ENCODE assay signal across 9 cellular contexts in genomic region chr6:100078509-100078908, GRCh38.
DNase-seq lines count a peak whose midpoint lies in the region; TF ChIP-seq lines count a peak whose summit lies in the region.
"Had no signal": no experiment of that assay in that cellular context is flagged by ENCODE, and none has a peak within 500 bp of the region (broad histone marks: within the 10 kb centered on the region; RNA-seq: fewer than 3 reads in every experiment).

No MANE protein-coding gene starts in this region.

- H3K4me3 ChIP-seq in LNCaP clone FGC (ENCODE audit: low read depth, low read length) = no peak overlapping the region
- no peak overlapping the region for H3K4me3 ChIP-seq in endodermal cell (ENCODE audit: low read length)
- H3K4me3 ChIP-seq in skeletal muscle tissue (ENCODE audit: low read length in 3 of 3) = peak overlapping the region in 1 of 3 donors; percentile 42

- H3K9ac ChIP-seq in endodermal cell (ENCODE audit: extremely low read depth, low read length, poor library complexity, severe bottlenecking) (no peak overlapping the region), skeletal muscle tissue (ENCODE audit: low read depth in 1 of 3, low read length in 3 of 3) (peak overlapping the region in 1 of 3 donors; percentile 27)

- no peaks in the 10 kb centered on the region for H3K27me3 Mint-ChIP-seq in endodermal cell (ENCODE audit: insufficient read depth)
- H3K27me3 Mint-ChIP-seq in T-helper 2 cell treated with Interferon-gamma antibody and Interleukin-4, amounts not matched to agents 5 μg/mL and 100 μg/mL, for 36 hours (ENCODE audit: low read depth) = peaks cover 5% of the 10 kb centered on the region

- WGBS in endodermal cell (ENCODE audit: insufficient coverage in 1 of 2, insufficient read length in 1 of 2), 2 experiments = 72 to 79% methylated on average over 4 to 5 of the region's 5 CpGs

- H3K4me1 ChIP-seq in endodermal cell (ENCODE audit: control insufficient read depth, insufficient read depth, low read length) (no peaks in the 10 kb centered on the region), skeletal muscle tissue (ENCODE audit: control insufficient read depth in 3 of 3, insufficient read depth in 3 of 3, low read length in 3 of 3) (peaks cover 5 to 9% (median 7%) of the 10 kb centered on the region in 3 donors)

- no peaks in the 10 kb centered on the region for H3K27me3 ChIP-seq in endodermal cell (ENCODE audit: control insufficient read depth, insufficient read depth, low read length, poor library complexity, severe bottlenecking)
- no peaks in the 10 kb centered on the region for H3K27me3 ChIP-seq in skeletal muscle tissue (ENCODE audit: control insufficient read depth in 3 of 3, insufficient read depth in 3 of 3, low read length in 3 of 3)

- H3K4me1 Mint-ChIP-seq in endodermal cell = no peaks in the 10 kb centered on the region
- no peaks in the 10 kb centered on the region for H3K4me1 Mint-ChIP-seq in T-helper 2 cell treated with Interferon-gamma antibody and Interleukin-4, amounts not matched to agents 5 μg/mL and 100 μg/mL, for 36 hours (ENCODE audit: low read depth)
- H3K4me1 Mint-ChIP-seq: naive B cell had no signal

- H3K9me3 ChIP-seq in endodermal cell (ENCODE audit: control insufficient read depth, low read length) = no peaks in the 10 kb centered on the region
- H3K9me3 ChIP-seq in skeletal muscle tissue (ENCODE audit: control insufficient read depth in 3 of 3, low read length in 3 of 3) = no peaks in the 10 kb centered on the region

- peak; percentile 22 for DNase-seq in NCI-H748 (lab: John Stamatoyannopoulos, UW; ENCODE audit: unreplicated experiment)
- no peak for DNase-seq in NCI-H748 treated with DMSO at 0.1 percent for 48 hours (lab: John Stamatoyannopoulos, UW)
- peak; percentile 51 for DNase-seq in LNCaP clone FGC (ENCODE audit: low read depth)
- peak; percentile 82 for DNase-seq in endodermal cell
- DNase-seq in T-helper 2 cell treated with Interferon-gamma antibody and Interleukin-4, amounts not matched to agents 5 μg/mL and 100 μg/mL, for 36 hours (ENCODE audit: low spot score) = no peak
- DNase-seq in COR-L47 (lab: John Stamatoyannopoulos, UW) = no peak
- DNase-seq in GDM1 (lab: John Stamatoyannopoulos, UW) = no peak
- DNase-seq: naive B cell had no signal

- no peak overlapping the region for H3K4me3 Mint-ChIP-seq in endodermal cell
- no peak overlapping the region for H3K4me3 Mint-ChIP-seq in T-helper 2 cell treated with Interferon-gamma antibody and Interleukin-4, amounts not matched to agents 5 μg/mL and 100 μg/mL, for 36 hours
- H3K4me3 Mint-ChIP-seq: naive B cell had no signal

- H3K27ac Mint-ChIP-seq in endodermal cell = no peak overlapping the region
- H3K27ac Mint-ChIP-seq in T-helper 2 cell treated with Interferon-gamma antibody and Interleukin-4, amounts not matched to agents 5 μg/mL and 100 μg/mL, for 36 hours = no peak overlapping the region
- H3K27ac Mint-ChIP-seq: naive B cell had no signal

- H3K36me3 Mint-ChIP-seq in endodermal cell (ENCODE audit: low read depth) = no peaks in the 10 kb centered on the region
- no peaks in the 10 kb centered on the region for H3K36me3 Mint-ChIP-seq in T-helper 2 cell treated with Interferon-gamma antibody and Interleukin-4, amounts not matched to agents 5 μg/mL and 100 μg/mL, for 36 hours (ENCODE audit: low read depth)
- H3K36me3 Mint-ChIP-seq: naive B cell had no signal

- no peaks in the 10 kb centered on the region for H3K9me3 Mint-ChIP-seq in endodermal cell
- no peaks in the 10 kb centered on the region for H3K9me3 Mint-ChIP-seq in T-helper 2 cell treated with Interferon-gamma antibody and Interleukin-4, amounts not matched to agents 5 μg/mL and 100 μg/mL, for 36 hours

- H3K36me3 ChIP-seq in endodermal cell (ENCODE audit: control insufficient read depth, insufficient read depth, low read length) (no peaks in the 10 kb centered on the region), skeletal muscle tissue (ENCODE audit: control insufficient read depth in 3 of 3, insufficient read depth in 3 of 3, low read length in 3 of 3) (no peaks in the 10 kb centered on the region)

- H3K27ac ChIP-seq in endodermal cell (ENCODE audit: low read depth, low read length) (no peak overlapping the region), skeletal muscle tissue (ENCODE audit: low read depth, low read length) (peak overlapping the region; percentile 11)

- TF ChIP-seq CTCF in LNCaP clone FGC (IDR thresholded peaks at IDR 0.05; ENCODE audit: control insufficient read depth, extremely low read depth, insufficient read depth) (peak; percentile 83), endodermal cell (conservative IDR thresholded peaks at IDR 0.05) (peak; percentile 83)

Comparison
In these comparisons a context has a peak if more than half of its experiments do, and no peak if none do; other contexts are left out.
1. DNase-seq: peak in NCI-H748 (single experiment), LNCaP clone FGC (single experiment) and endodermal cell (single experiment); none in NCI-H748 treated with DMSO at 0.1 percent for 48 hours (single experiment), T-helper 2 cell treated with Interferon-gamma antibody and Interleukin-4, amounts not matched to agents 5 μg/mL and 100 μg/mL, for 36 hours (single experiment), COR-L47 (single experiment) and GDM1 (single experiment).